In the genomic region with DNA sequence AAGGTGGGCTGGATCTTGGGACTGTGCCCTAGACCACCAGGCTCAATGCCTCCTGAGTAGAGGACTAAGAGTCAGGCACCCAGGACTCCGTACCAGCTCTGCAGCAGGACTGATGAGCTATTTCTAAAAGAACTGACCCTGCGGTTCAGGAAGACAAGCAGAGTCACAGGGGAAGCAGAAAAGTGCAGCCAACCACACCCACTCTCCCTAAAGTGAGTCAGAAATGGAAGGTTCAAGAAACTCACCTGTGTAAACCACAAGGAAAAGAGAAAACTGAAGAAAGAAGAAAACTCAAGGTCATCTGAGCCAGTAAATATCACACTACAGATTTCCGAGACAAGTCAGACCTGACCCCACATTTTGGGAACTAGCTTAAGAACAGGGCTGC, we compare ENCODE assay signal across 11 cellular contexts. TPM values are rescaled to one million over a fixed set of nuclear protein-coding genes. Genes with fewer than 3 reads are reported as not detected.
DNase-seq lines count a peak whose midpoint lies in the region; ATAC-seq, FAIRE-seq and TF ChIP-seq lines count a peak whose summit lies in the region.
"Had no signal": no experiment of that assay in that cellular context is flagged by ENCODE, and none has a peak within 500 bp of the region (broad histone marks: within the 10 kb centered on the region; RNA-seq: fewer than 3 reads in every experiment).

No MANE protein-coding gene starts in this region.

- FAIRE-seq in H54 (lab: Jason Lieb, UNC) = no peak
- FAIRE-seq: GM18507 had no signal

- WGBS in lung, 2 donors = 92 to 94% methylated on average over 3 of the region's 3 CpGs
- 83 to 89% methylated on average over 3 of the region's 3 CpGs for WGBS in upper lobe of left lung, 2 donors

- CTCF ChIA-PET in MCF 10A (lab: Yijun Ruan, JAX) = interaction anchor here (0.6 to 1.2 kb wide), 3 partner anchors 21 to 267 kb away, joined by 3 to 4 read pairs (median 4); no protein-coding TSS in a partner anchor

- TF ChIP-seq CTCF in MCF 10A (IDR thresholded peaks at IDR 0.05; ENCODE audit: unreplicated experiment) = no peak
- TF ChIP-seq CTCF in breast epithelium (IDR thresholded peaks at IDR 0.05) = no peak
- no peak for TF ChIP-seq CTCF in lung (IDR thresholded peaks at IDR 0.05; ENCODE audit: control extremely low read depth, extremely low read depth)
- no peak for TF ChIP-seq CTCF in upper lobe of left lung (IDR thresholded peaks at IDR 0.05)

- DNase-seq in MCF 10A (ENCODE audit: unreplicated experiment) = peak; percentile 48
- no peak for DNase-seq in breast epithelium (ENCODE audit: low spot score in 2 of 2)
- DNase-seq in lung (ENCODE audit: low spot score) = no peak
- DNase-seq in upper lobe of left lung = no peak
- DNase-seq in SKM-1 treated with dmso at 0.1 percent for 144 hours (lab: John Stamatoyannopoulos, UW; ENCODE audit: unreplicated experiment) = no peak
- no peak for DNase-seq in H54 (ENCODE audit: insufficient read length, low spot score)
- DNase-seq: activated CD4-positive, alpha-beta T cell treated with anti-CD3 and anti-CD28 coated beads, Interleukin-2, amount 50 U/mL, for 1 hour had no signal

- H3K27ac Mint-ChIP-seq in MCF 10A (ENCODE audit: low read depth, unreplicated experiment) = peak overlapping the region; percentile 21
- peak overlapping the region; percentile 44 for H3K27ac Mint-ChIP-seq in activated T-helper 17 cell treated with anti-CD3 and anti-CD28 coated beads, Interleukin-2, amount 50 U/mL, for 72 hours

- ATAC-seq in activated T-helper 17 cell treated with anti-CD3 and anti-CD28 coated beads, Interleukin-2, amount 50 U/mL, for 72 hours (replicated peaks) = peak; percentile 59
- ATAC-seq in lung (ENCODE audit: insufficient read depth, low FRiP score) (no peak), upper lobe of left lung (ENCODE audit: low FRiP score in 2 of 2) (no peak), HG02852 (IDR thresholded peaks at IDR 0.05; ENCODE audit: unreplicated experiment) (no peak)

- H3K36me3 ChIP-seq in breast epithelium (no peaks in the 10 kb centered on the region), lung (ENCODE audit: control insufficient read depth in 2 of 2, insufficient read depth in 2 of 2, low read length in 2 of 2) (peaks cover 0 to 13% of the 10 kb centered on the region in 2 donors), upper lobe of left lung (peaks cover 0 to 12% (median 5%) of the 10 kb centered on the region in 4 donors)

- H3K27ac ChIP-seq in breast epithelium (no peak overlapping the region), lung (ENCODE audit: low read depth in 1 of 2, low read length in 1 of 2) (peak overlapping the region; percentile 81 to 99), upper lobe of left lung (peak overlapping the region; percentile 92 to 98 (median 94))

- H3K4me3 ChIP-seq in breast epithelium = no peak overlapping the region
- no peak overlapping the region for H3K4me3 ChIP-seq in lung
- peak overlapping the region in 1 of 4 donors; percentile 80 for H3K4me3 ChIP-seq in upper lobe of left lung

- H3K36me3 Mint-ChIP-seq in MCF 10A (ENCODE audit: insufficient read depth, unreplicated experiment) = peaks cover 8% of the 10 kb centered on the region
- peaks cover 22% of the 10 kb centered on the region for H3K36me3 Mint-ChIP-seq in activated T-helper 17 cell treated with anti-CD3 and anti-CD28 coated beads, Interleukin-2, amount 50 U/mL, for 72 hours (ENCODE audit: low read depth)

- no peaks in the 10 kb centered on the region for H3K9me3 ChIP-seq in breast epithelium
- no peaks in the 10 kb centered on the region for H3K9me3 ChIP-seq in lung (ENCODE audit: control insufficient read depth in 2 of 2, insufficient read depth in 1 of 2, low read length in 1 of 2)
- H3K9me3 ChIP-seq in upper lobe of left lung = no peaks in the 10 kb centered on the region

- TF ChIP-seq EP300 in upper lobe of left lung (IDR thresholded peaks at IDR 0.05) = no peak

- H3K27me3 ChIP-seq in breast epithelium (no peaks in the 10 kb centered on the region), lung (ENCODE audit: control insufficient read depth, insufficient read depth) (no peaks in the 10 kb centered on the region), upper lobe of left lung (no peaks in the 10 kb centered on the region)

- H3K9me3 Mint-ChIP-seq in MCF 10A (ENCODE audit: unreplicated experiment) = no peaks in the 10 kb centered on the region
- no peaks in the 10 kb centered on the region for H3K9me3 Mint-ChIP-seq in activated T-helper 17 cell treated with anti-CD3 and anti-CD28 coated beads, Interleukin-2, amount 50 U/mL, for 72 hours

- POLR2A ChIA-PET in MCF 10A (lab: Yijun Ruan, JAX) = interaction anchor here (0.9 to 1.8 kb wide), 4 partner anchors 11 to 26 kb away, joined by 3 to 7 read pairs (median 5); no protein-coding TSS in a partner anchor

- BruUV-seq in MCF 10A (replicated peaks; lab: Mats Ljungman, UMichigan) = no TSS peak

- H3K4me1 Mint-ChIP-seq in MCF 10A (ENCODE audit: insufficient read depth, unreplicated experiment) = peaks cover 39% of the 10 kb centered on the region
- H3K4me1 Mint-ChIP-seq in activated T-helper 17 cell treated with anti-CD3 and anti-CD28 coated beads, Interleukin-2, amount 50 U/mL, for 72 hours = peaks cover 36% of the 10 kb centered on the region

- no peaks in the 10 kb centered on the region for H3K27me3 Mint-ChIP-seq in MCF 10A (ENCODE audit: insufficient read depth, unreplicated experiment)
- H3K27me3 Mint-ChIP-seq in activated T-helper 17 cell treated with anti-CD3 and anti-CD28 coated beads, Interleukin-2, amount 50 U/mL, for 72 hours = no peaks in the 10 kb centered on the region

- H3K4me1 ChIP-seq in breast epithelium (no peaks in the 10 kb centered on the region), lung (ENCODE audit: control insufficient read depth in 2 of 2, insufficient read depth in 2 of 2, low read length in 2 of 2) (peaks cover 10 to 27% of the 10 kb centered on the region in 2 donors), upper lobe of left lung (peaks cover 33 to 48% (median 39%) of the 10 kb centered on the region in 4 donors)

- peak overlapping the region; percentile 78 for H3K4me3 Mint-ChIP-seq in MCF 10A (ENCODE audit: unreplicated experiment)
- H3K4me3 Mint-ChIP-seq in activated T-helper 17 cell treated with anti-CD3 and anti-CD28 coated beads, Interleukin-2, amount 50 U/mL, for 72 hours = peak overlapping the region; percentile 69

- TF ChIP-seq POLR2A in breast epithelium (IDR thresholded peaks at IDR 0.05) = no peak
- TF ChIP-seq POLR2A in upper lobe of left lung (IDR thresholded peaks at IDR 0.05) = no peak
- no peak for TF ChIP-seq POLR2A in H54 (IDR thresholded peaks at IDR 0.05; ENCODE audit: low read depth, low read length)

- intact Hi-C loops in MCF 10A (cut with micrococcal nuclease) = no loop called here
- intact Hi-C loops in breast epithelium (cut with DNase I; ENCODE audit: low total_unique reads) = no loop called here

RNA-seq across cellular contexts. Expression of a gene that starts 2.5 kb away (rescaled TPM):
- total RNA-seq in MCF 10A (2022) (35.0 and 41.4 TPM in 2 replicates), breast epithelium (10 to 100 TPM; 24.8 to 44.9 (median 40.6) TPM), lung (10 to 100 TPM; 49.6 to 56.8 TPM), upper lobe of left lung (100 to 1,000 TPM in 3 of 6 donors, 10 to 100 TPM in 3; 74.8 to 151 (median 100) TPM)
- total RNA-seq in activated T-helper 17 cell treated with anti-CD3 and anti-CD28 coated beads, Interleukin-2, amount 50 U/mL, for 72 hours = 10 to 100 TPM; 17.4 to 43.6 TPM
- polyA plus RNA-seq in lung = 10 to 100 TPM; 30.0 to 45.7 TPM
- polyA plus RNA-seq: neural cell had no signal

Comparison
In these comparisons a context has a peak if more than half of its experiments do, and no peak if none do; other contexts are left out.
1. H3K27ac ChIP-seq: peak in lung (2 of 2) and upper lobe of left lung (4 of 4); none in breast epithelium (0 of 2).